ENCODE assay signal across 14 cellular contexts in the genomic region with DNA sequence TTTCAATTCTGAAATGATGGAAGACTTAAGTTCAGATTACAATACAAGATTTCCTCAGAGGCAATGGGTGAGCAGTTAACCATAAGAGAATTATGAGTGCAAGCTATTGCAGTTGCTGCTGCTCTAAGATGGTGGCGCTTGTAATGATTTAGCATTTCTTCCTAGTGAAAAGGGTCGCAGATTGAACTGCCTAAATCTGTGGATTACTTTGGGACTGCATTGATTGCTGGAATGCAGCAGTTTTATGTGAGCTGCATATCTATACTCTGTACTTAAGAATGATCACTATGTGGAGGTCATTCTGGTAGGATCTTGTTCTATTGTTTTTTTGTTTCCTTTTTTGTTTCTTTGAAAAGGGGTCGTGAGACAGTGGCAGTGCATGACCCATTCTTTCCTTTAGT. TPM values are rescaled to one million over a fixed set of nuclear protein-coding genes. Genes with fewer than 3 reads are reported as not detected.
DNase-seq lines count a peak whose midpoint lies in the region; ATAC-seq, FAIRE-seq and TF ChIP-seq lines count a peak whose summit lies in the region.
"Had no signal": no experiment of that assay in that cellular context is flagged by ENCODE, and none has a peak within 500 bp of the region (broad histone marks: within the 10 kb centered on the region; RNA-seq: fewer than 3 reads in every experiment).

No MANE protein-coding gene starts in this region.

- H3K4me3 ChIP-seq in DND-41 (ENCODE audit: low read depth in 1 of 2, low read length in 2 of 2), result peak overlapping the region in 1 of 2 experiments; percentile 21; a peak in 1 of 4 replicates
- H3K4me3 ChIP-seq: colonic mucosa, skin epidermis had no signal

- H3K9ac ChIP-seq in DND-41 (ENCODE audit: low read depth, low read length), result no peak overlapping the region

- peaks cover 100% of the 10 kb centered on the region for H3K79me2 ChIP-seq in DND-41 (ENCODE audit: insufficient read depth, low read length)

- H4K20me1 ChIP-seq in DND-41 (ENCODE audit: insufficient read depth, low read length), result peaks cover 90% of the 10 kb centered on the region

- H3K36me3 ChIP-seq in DND-41 (ENCODE audit: insufficient read depth, low read length), result peaks cover 47% of the 10 kb centered on the region
- H3K36me3 ChIP-seq: colonic mucosa had no signal

- peaks cover 50% of the 10 kb centered on the region for H3K4me1 ChIP-seq in DND-41 (ENCODE audit: insufficient read depth, low read length)

- peaks cover 3% of the 10 kb centered on the region for H3K36me3 Mint-ChIP-seq in IgD-negative memory B cell
- peaks cover 42% of the 10 kb centered on the region for H3K36me3 Mint-ChIP-seq in nephron progenitor cell (ENCODE audit: low read depth)

- no peak overlapping the region for H2AFZ ChIP-seq in DND-41 (ENCODE audit: low read depth, low read length)

- no peak for FAIRE-seq in frontal cortex (lab: Jason Lieb, UNC)
- FAIRE-seq: TTC549 had no signal

- ATAC-seq in DND-41 (ENCODE audit: insufficient read depth, low read depth) (no peak), GM18498 (IDR thresholded peaks at IDR 0.05; ENCODE audit: unreplicated experiment) (no peak)

- H3K27me3 ChIP-seq in DND-41 (ENCODE audit: insufficient read depth, low read length, poor library complexity), result no peaks in the 10 kb centered on the region
- H3K27me3 ChIP-seq: colonic mucosa had no signal

- H3K27ac Mint-ChIP-seq in IgD-negative memory B cell (peak overlapping the region in 1 of 3 donors; percentile 16), nephron progenitor cell (peak overlapping the region; percentile 27)

- H3K4me3 Mint-ChIP-seq in IgD-negative memory B cell (peak overlapping the region in 3 of 4 donors; percentile 5 to 58 (median 48)), nephron progenitor cell (no peak overlapping the region)

- TF ChIP-seq CTCF in DND-41 (IDR thresholded peaks at IDR 0.05; ENCODE audit: borderline replicate concordance, extremely low read depth, low read length, poor library complexity, severe bottlenecking), result no peak
- TF ChIP-seq CTCF in nephron progenitor cell (IDR thresholded peaks at IDR 0.05), result no peak

- H3K9me3 ChIP-seq in DND-41 (ENCODE audit: insufficient read depth, low read length, severe bottlenecking), result no peaks in the 10 kb centered on the region
- H3K9me3 ChIP-seq: colonic mucosa had no signal

- H3K27ac ChIP-seq in DND-41 (ENCODE audit: low read length), result no peak overlapping the region
- H3K27ac ChIP-seq: colonic mucosa had no signal

- DNase-seq in DND-41 (no peak), dermis blood vessel endothelial cell (peak; percentile 75), nephron progenitor cell (no peak), NCI-H2107 treated with DMSO at 0.1 percent for 48 hours (lab: John Stamatoyannopoulos, UW; ENCODE audit: unreplicated experiment) (no peak), NCI-H2029 (lab: John Stamatoyannopoulos, UW) (no peak), frontal cortex (ENCODE audit: low spot score in 2 of 2) (no peak)
- DNase-seq: colonic mucosa, DMS 273 treated with DMSO at 0.1 percent for 48 hours, glutamatergic neuron, NCI-H2171 had no signal

- H3K4me1 Mint-ChIP-seq in IgD-negative memory B cell (peaks cover 46 to 51% (median 48%) of the 10 kb centered on the region in 3 donors), nephron progenitor cell (peaks cover 44% of the 10 kb centered on the region)

- H3K4me2 ChIP-seq in DND-41 (ENCODE audit: insufficient read depth, low read length), result peak overlapping the region; percentile 48

- H3K9me3 Mint-ChIP-seq in IgD-negative memory B cell, result no peaks in the 10 kb centered on the region
- H3K9me3 Mint-ChIP-seq in nephron progenitor cell, result no peaks in the 10 kb centered on the region

- H3K27me3 Mint-ChIP-seq in IgD-negative memory B cell (no peaks in the 10 kb centered on the region), nephron progenitor cell (ENCODE audit: low read depth, poor library complexity) (no peaks in the 10 kb centered on the region)

RNA-seq across cellular contexts. Expression of gene SCAF8, which starts 5.3 kb away (rescaled TPM):
- 16.5 TPM for polyA plus RNA-seq in IgD-negative memory B cell
- total RNA-seq in dermis blood vessel endothelial cell (25.4 and 34.8 TPM in 2 replicates), frontal cortex (89.7 TPM)
